ENCODE assay signal across 25 cellular contexts in the genomic region with DNA sequence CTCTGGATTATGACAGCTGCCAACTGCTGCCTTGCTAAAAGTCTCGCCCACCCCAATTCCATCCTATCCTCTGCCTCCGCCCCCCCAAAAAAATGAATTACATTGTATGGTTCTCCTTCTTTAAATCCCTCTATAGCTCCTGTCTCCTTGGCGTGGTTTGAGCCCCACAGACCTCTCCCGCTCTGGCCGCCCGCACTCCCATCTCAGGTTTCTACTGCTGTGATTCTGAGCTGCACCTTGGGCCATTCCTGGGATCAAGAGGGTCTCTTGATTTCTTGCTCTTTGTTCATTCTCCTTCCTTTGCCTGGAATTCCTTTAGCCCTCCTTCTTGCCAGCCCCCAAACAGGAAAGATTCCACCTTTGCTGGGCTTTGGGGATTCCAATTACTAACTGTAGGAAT.
"Had no signal": no experiment of that assay in that cellular context is flagged by ENCODE, and none has a peak within 500 bp of the region (broad histone marks: within the 10 kb centered on the region; RNA-seq: fewer than 3 reads in every experiment).

No MANE protein-coding gene starts in this region.

- H3K27ac Mint-ChIP-seq: activated CD4-positive, alpha-beta memory T cell treated with anti-CD3 and anti-CD28 coated beads, Interleukin-2, amount 10 ng/mL, durations not matched to agents 7 days and 5 days; activated CD4-positive, alpha-beta T cell treated with anti-CD3 and anti-CD28 coated beads, Interleukin-2, amount 10 ng/mL, durations not matched to agents 24 days and 14 days; activated naive CD4-positive, alpha-beta T cell treated with anti-CD3 and anti-CD28 coated beads, Interleukin-2, amount 50 U/mL, for 24 hours; activated T-helper 2 cell treated with anti-CD3 and anti-CD28 coated beads, Interferon-gamma antibody, Interleukin-2, Interleukin-4, amounts not matched to agents 10 μg/mL and 5 μg/mL and 100 μg/mL, durations not matched to agents 14 hours and 24 hours and 36 hours; effector memory CD8-positive, alpha-beta T cell; nephron; stimulated activated effector memory CD8-positive, alpha-beta T cell treated with anti-CD3 and anti-CD28 coated beads, Interleukin-12 subunit alpha, Interleukin-12 subunit beta, amount 100 ng/mL, for 72 hours; stimulated activated naive CD8-positive, alpha-beta T cell treated with anti-CD3 and anti-CD28 coated beads, Interleukin-15, amount 100 ng/mL, for 72 hours had no signal

- H3K27ac ChIP-seq: pancreas, prostate gland, upper lobe of right lung had no signal

- H3K4me1 ChIP-seq: pancreas had no signal

- H3K4me3 ChIP-seq: pancreas, prostate gland, skin epidermis, upper lobe of right lung had no signal

- DNase-seq: activated CD4-positive, alpha-beta memory T cell treated with anti-CD3 and anti-CD28 coated beads, Interleukin-2, amount 10 ng/mL, durations not matched to agents 7 days and 5 days; activated CD4-positive, alpha-beta T cell treated with anti-CD3 and anti-CD28 coated beads, Interleukin-2, amount 10 ng/mL, durations not matched to agents 24 days and 14 days; activated CD4-positive, CD25-positive, alpha-beta regulatory T cell treated with anti-CD3 and anti-CD28 coated beads, Interleukin-2, amount 50 U/mL, for 72 hours; activated T-cell treated with anti-CD3 and anti-CD28 coated beads, Interleukin-2, amount 50 U/mL, for 48 hours; anterior cingulate cortex; effector memory CD8-positive, alpha-beta T cell; foreskin fibroblast; left ventricle myocardium superior; nucleus accumbens; pancreas; retina; stimulated activated CD4-positive, alpha-beta T cell treated with anti-CD3 and anti-CD28 coated beads, Interleukin-12 subunit alpha, Interleukin-12 subunit beta, amount 100 ng/mL, for 4 hours; stimulated activated CD4-positive, alpha-beta T cell treated with anti-CD3 and anti-CD28 coated beads, Interleukin-4, amount 100 ng/mL, for 24 hours; stimulated activated naive CD8-positive, alpha-beta T cell treated with anti-CD3 and anti-CD28 coated beads, Interleukin-15, amount 100 ng/mL, for 72 hours; substantia nigra; T-helper 2 cell; upper lobe of right lung had no signal

- ATAC-seq: effector memory CD8-positive, alpha-beta T cell; esophagus mucosa; left ventricle myocardium superior; pancreas; sciatic nerve; stimulated activated effector memory CD8-positive, alpha-beta T cell treated with anti-CD3 and anti-CD28 coated beads, Interleukin-12 subunit alpha, Interleukin-12 subunit beta, amount 100 ng/mL, for 72 hours; stimulated activated naive CD8-positive, alpha-beta T cell treated with anti-CD3 and anti-CD28 coated beads, Interleukin-15, amount 100 ng/mL, for 72 hours; upper lobe of right lung had no signal

- H3K9me3 ChIP-seq: pancreas, prostate gland, upper lobe of right lung had no signal

- H3K4me3 Mint-ChIP-seq: activated CD4-positive, alpha-beta memory T cell treated with anti-CD3 and anti-CD28 coated beads, Interleukin-2, amount 10 ng/mL, durations not matched to agents 7 days and 5 days; activated CD4-positive, alpha-beta T cell treated with anti-CD3 and anti-CD28 coated beads, Interleukin-2, amount 10 ng/mL, durations not matched to agents 24 days and 14 days; activated naive CD4-positive, alpha-beta T cell treated with anti-CD3 and anti-CD28 coated beads, Interleukin-2, amount 50 U/mL, for 24 hours; effector memory CD8-positive, alpha-beta T cell; nephron; stimulated activated effector memory CD8-positive, alpha-beta T cell treated with anti-CD3 and anti-CD28 coated beads, Interleukin-12 subunit alpha, Interleukin-12 subunit beta, amount 100 ng/mL, for 72 hours; stimulated activated naive CD8-positive, alpha-beta T cell treated with anti-CD3 and anti-CD28 coated beads, Interleukin-15, amount 100 ng/mL, for 72 hours had no signal

- H3K9me3 Mint-ChIP-seq: activated CD4-positive, alpha-beta memory T cell treated with anti-CD3 and anti-CD28 coated beads, Interleukin-2, amount 10 ng/mL, durations not matched to agents 7 days and 5 days; activated CD4-positive, alpha-beta T cell treated with anti-CD3 and anti-CD28 coated beads, Interleukin-2, amount 10 ng/mL, durations not matched to agents 24 days and 14 days; activated naive CD4-positive, alpha-beta T cell treated with anti-CD3 and anti-CD28 coated beads, Interleukin-2, amount 50 U/mL, for 24 hours; activated T-helper 2 cell treated with anti-CD3 and anti-CD28 coated beads, Interferon-gamma antibody, Interleukin-2, Interleukin-4, amounts not matched to agents 10 μg/mL and 5 μg/mL and 100 μg/mL, durations not matched to agents 14 hours and 24 hours and 36 hours; effector memory CD8-positive, alpha-beta T cell; nephron; stimulated activated effector memory CD8-positive, alpha-beta T cell treated with anti-CD3 and anti-CD28 coated beads, Interleukin-12 subunit alpha, Interleukin-12 subunit beta, amount 100 ng/mL, for 72 hours; stimulated activated naive CD8-positive, alpha-beta T cell treated with anti-CD3 and anti-CD28 coated beads, Interleukin-15, amount 100 ng/mL, for 72 hours had no signal

- H3K4me1 Mint-ChIP-seq: activated CD4-positive, alpha-beta memory T cell treated with anti-CD3 and anti-CD28 coated beads, Interleukin-2, amount 10 ng/mL, durations not matched to agents 7 days and 5 days; activated CD4-positive, alpha-beta T cell treated with anti-CD3 and anti-CD28 coated beads, Interleukin-2, amount 10 ng/mL, durations not matched to agents 24 days and 14 days; activated naive CD4-positive, alpha-beta T cell treated with anti-CD3 and anti-CD28 coated beads, Interleukin-2, amount 50 U/mL, for 24 hours; stimulated activated effector memory CD8-positive, alpha-beta T cell treated with anti-CD3 and anti-CD28 coated beads, Interleukin-12 subunit alpha, Interleukin-12 subunit beta, amount 100 ng/mL, for 72 hours; stimulated activated naive CD8-positive, alpha-beta T cell treated with anti-CD3 and anti-CD28 coated beads, Interleukin-15, amount 100 ng/mL, for 72 hours had no signal

- H3K27me3 ChIP-seq: pancreas had no signal

- H3K36me3 Mint-ChIP-seq: activated naive CD4-positive, alpha-beta T cell treated with anti-CD3 and anti-CD28 coated beads, Interleukin-2, amount 50 U/mL, for 24 hours; stimulated activated effector memory CD8-positive, alpha-beta T cell treated with anti-CD3 and anti-CD28 coated beads, Interleukin-12 subunit alpha, Interleukin-12 subunit beta, amount 100 ng/mL, for 72 hours had no signal

- H3K36me3 ChIP-seq: pancreas, prostate gland, upper lobe of right lung had no signal
